8 cellular contexts compared by ENCODE assay signal in the genomic region with DNA sequence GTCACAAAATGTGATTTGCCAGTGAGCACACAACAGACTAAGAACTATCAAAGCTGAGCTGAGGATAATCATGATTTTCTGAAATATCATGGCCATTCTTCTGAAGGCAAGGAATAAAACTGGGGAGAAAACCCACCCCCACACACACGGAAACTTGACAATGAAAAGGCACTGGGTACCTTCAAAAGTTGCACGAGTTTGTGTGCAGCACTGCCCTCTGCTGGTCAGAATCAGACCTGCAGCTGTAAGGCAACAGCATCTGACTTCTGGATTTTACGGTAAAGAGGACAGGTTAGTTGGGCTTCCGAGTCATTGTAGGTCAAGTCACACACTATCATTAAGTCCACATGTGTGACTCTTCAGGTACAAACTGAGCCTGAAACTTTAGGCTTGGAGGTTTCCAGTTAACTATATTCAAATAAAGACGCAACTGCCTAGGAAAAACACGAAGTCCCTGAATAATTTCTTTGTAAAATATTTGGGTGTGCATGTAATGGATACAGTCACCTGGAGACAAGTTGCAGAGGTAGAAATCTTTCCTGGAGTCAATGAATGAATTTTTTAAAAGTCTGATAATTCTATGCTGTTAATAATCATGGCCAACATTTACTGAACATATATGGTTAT.
DNase-seq lines count a peak whose midpoint lies in the region; ATAC-seq, FAIRE-seq and TF ChIP-seq lines count a peak whose summit lies in the region.

No MANE protein-coding gene starts in this region.

- H3K18ac ChIP-seq in H1 (ENCODE audit: extremely low read depth, low read length): no peak overlapping the region
- no peak overlapping the region for H3K18ac ChIP-seq in mesendoderm (ENCODE audit: low read length)

- no peak overlapping the region for H2BK120ac ChIP-seq in H1 (replicated peaks; ENCODE audit: low read depth, low read length)
- H2BK120ac ChIP-seq in mesendoderm (ENCODE audit: low read depth, low read length): no peak overlapping the region

- no peak overlapping the region for H2BK20ac ChIP-seq in H1 (ENCODE audit: low read length)

- peak; percentile 82 to 87 for TF ChIP-seq RAD21 in H1 (IDR thresholded peaks at IDR 0.05 in 1 of 2, conservative IDR thresholded peaks at IDR 0.05 in 1 of 2; ENCODE audit: low read depth in 2 of 2, low read length in 2 of 2)

- no peak overlapping the region for H3K4me2 ChIP-seq in H1 (ENCODE audit: insufficient read depth in 1 of 2, low read depth in 2 of 2, low read length in 2 of 2)
- no peak overlapping the region for H3K4me2 ChIP-seq in mesendoderm (ENCODE audit: low read length)

- H3K79me1 ChIP-seq in H1 (ENCODE audit: low read depth, low read length): no peaks in the 10 kb centered on the region
- H3K79me1 ChIP-seq in mesendoderm (ENCODE audit: low read length): no peaks in the 10 kb centered on the region

- H3K56ac ChIP-seq in H1 (replicated peaks; ENCODE audit: insufficient read length, low read depth, low read length) (no peak overlapping the region), mesendoderm (ENCODE audit: low read length) (no peak overlapping the region)

- no peak for TF ChIP-seq EP300 in H1 (IDR thresholded peaks at IDR 0.05; ENCODE audit: borderline replicate concordance in 1 of 2, low read depth in 2 of 2, low read length in 2 of 2)

- H3K23ac ChIP-seq in H1 (ENCODE audit: insufficient read length) (no peak overlapping the region), mesendoderm (ENCODE audit: low read length) (no peak overlapping the region)

- H3K79me2 ChIP-seq in H1 (ENCODE audit: control insufficient read depth in 1 of 2, insufficient read depth in 2 of 2, low read length in 2 of 2): no peaks in the 10 kb centered on the region
- no peaks in the 10 kb centered on the region for H3K79me2 ChIP-seq in mesendoderm (ENCODE audit: control insufficient read depth, insufficient read depth, low read length)

- no peak overlapping the region for H2BK15ac ChIP-seq in H1 (ENCODE audit: low read length)
- no peak overlapping the region for H2BK15ac ChIP-seq in mesendoderm (replicated peaks; ENCODE audit: low read depth)

- no peaks in the 10 kb centered on the region for H4K20me1 ChIP-seq in H1 (replicated peaks in 1 of 2; ENCODE audit: control insufficient read depth in 1 of 2, insufficient read depth in 2 of 2, low read length in 2 of 2)

- no peaks in the 10 kb centered on the region for H3K9me3 ChIP-seq in H1 (ENCODE audit: insufficient read depth in 2 of 2, low read depth in 1 of 2, low read length in 1 of 2)

- no peak overlapping the region for H2AK5ac ChIP-seq in H1 (ENCODE audit: low read depth, low read length)
- no peak overlapping the region for H2AK5ac ChIP-seq in mesendoderm (ENCODE audit: low read length)

- H4K8ac ChIP-seq in H1 (ENCODE audit: extremely low read depth, insufficient read depth, low read length): no peak overlapping the region
- no peak overlapping the region for H4K8ac ChIP-seq in mesendoderm (ENCODE audit: low read depth, low read length)

- H3K9ac ChIP-seq in H1 (replicated peaks in 1 of 4; ENCODE audit: extremely low read depth in 1 of 4, low read depth in 3 of 4, low read length in 3 of 4) (no peak overlapping the region), mesendoderm (ENCODE audit: low read length) (no peak overlapping the region)

- FAIRE-seq in H1 (lab: Jason Lieb, UNC): peak; percentile 98

- H2AFZ ChIP-seq in H1 (ENCODE audit: low read length): no peak overlapping the region

- no peak overlapping the region for H3K4me3 ChIP-seq in AG10803 (ENCODE audit: low read length)
- H3K4me3 ChIP-seq in H1 (ENCODE audit: extremely low read depth in 1 of 4, insufficient read depth in 2 of 4, low read depth in 3 of 4, low read length in 4 of 4): no peak overlapping the region
- H3K4me3 ChIP-seq in mesendoderm (ENCODE audit: low read length): no peak overlapping the region

- H3K4me1 ChIP-seq in H1 (replicated peaks in 1 of 4; ENCODE audit: control insufficient read depth in 3 of 4, insufficient read depth in 4 of 4, low read length in 3 of 4) (no peaks in the 10 kb centered on the region), mesendoderm (ENCODE audit: control insufficient read depth, low read depth, low read length) (no peaks in the 10 kb centered on the region)

- POLR2A ChIA-PET in H1 (lab: Charles Lee; ENCODE audit: partially characterized antibody): no interaction called here

- H3K4ac ChIP-seq in H1 (replicated peaks; ENCODE audit: insufficient read length, low read depth, low read length) (no peak overlapping the region), mesendoderm (ENCODE audit: low read depth, low read length) (no peak overlapping the region)

- no peak overlapping the region for H2BK12ac ChIP-seq in H1 (ENCODE audit: low read depth, low read length)

- no peaks in the 10 kb centered on the region for H3K23me2 ChIP-seq in H1 (ENCODE audit: low read depth, low read length)

- H4K91ac ChIP-seq in H1 (replicated peaks; ENCODE audit: insufficient read length, low read length): no peak overlapping the region

- no peak overlapping the region for H3K14ac ChIP-seq in H1 (ENCODE audit: insufficient read length)

- CTCF ChIA-PET in H1 (lab: Charles Lee; ENCODE audit: partially characterized antibody): interaction anchor here (0.6 to 3.8 kb wide), 20 partner anchors 8 to 926 kb away, joined by 3 to 25 read pairs (median 4); no protein-coding TSS in a partner anchor

- TF ChIP-seq CTCF in AG10803 (conservative IDR thresholded peaks at IDR 0.05; ENCODE audit: low read length): peak; percentile 98
- TF ChIP-seq CTCF in H1 (IDR thresholded peaks at IDR 0.05; ENCODE audit: control extremely low read depth in 1 of 3, insufficient read depth in 1 of 3, low read depth in 1 of 3, low read length in 3 of 3): peak; percentile 81 to 99 (median 83)

- H4K5ac ChIP-seq in H1 (ENCODE audit: insufficient read length, low read depth, low read length): no peak overlapping the region
- no peak overlapping the region for H4K5ac ChIP-seq in mesendoderm (ENCODE audit: low read length)

- TF ChIP-seq POLR2A in H1 (IDR thresholded peaks at IDR 0.05; ENCODE audit: control extremely low read depth in 1 of 2, low read depth in 2 of 2, low read length in 2 of 2): no peak

- peak; percentile 37 for DNase-seq in AG10803 (ENCODE audit: low read depth)
- DNase-seq in GM19240 (ENCODE audit: insufficient read length, low spot score): peak; percentile 31
- peak; percentile 65 for DNase-seq in NCI-H748 (lab: John Stamatoyannopoulos, UW; ENCODE audit: unreplicated experiment)
- DNase-seq in activated CD8-positive, alpha-beta memory T cell treated with anti-CD3 and anti-CD28 coated beads for 1 hour (ENCODE audit: extremely low read depth in 1 of 2, low read depth in 1 of 2): peak; percentile 33 to 67
- peak; percentile 41 to 94 for DNase-seq in H1 (ENCODE audit: low read depth in 1 of 2, low spot score in 2 of 2)
- DNase-seq in mesendoderm: peak; percentile 71
- peak; percentile 51 to 60 for DNase-seq in stimulated activated CD8-positive, alpha-beta memory T cell treated with anti-CD3 and anti-CD28 coated beads, Interleukin-2, amount 100 ng/mL, for 1 hour (ENCODE audit: low read depth in 2 of 2)

- H3K36me3 ChIP-seq in H1 (ENCODE audit: control insufficient read depth in 2 of 4, insufficient read depth in 4 of 4, low read length in 3 of 4) (no peaks in the 10 kb centered on the region), mesendoderm (ENCODE audit: control insufficient read depth, insufficient read depth, low read length) (no peaks in the 10 kb centered on the region)

- ATAC-seq in GM21423 (IDR thresholded peaks at IDR 0.05; ENCODE audit: unreplicated experiment): no peak

- H3K27ac ChIP-seq in H1 (ENCODE audit: low read depth, low read length) (no peak overlapping the region), mesendoderm (ENCODE audit: low read depth, low read length) (no peak overlapping the region)

- H3K27me3 ChIP-seq in H1 (replicated peaks in 1 of 4; ENCODE audit: control insufficient read depth in 3 of 4, extremely low read depth in 1 of 4, insufficient read depth in 3 of 4, low read length in 3 of 4): no peaks in the 10 kb centered on the region
- H3K27me3 ChIP-seq in mesendoderm (ENCODE audit: insufficient read depth, low read length, poor library complexity): no peaks in the 10 kb centered on the region

- no peak overlapping the region for H2BK5ac ChIP-seq in H1 (ENCODE audit: low read depth, low read length)
- H2BK5ac ChIP-seq in mesendoderm (ENCODE audit: low read length): no peak overlapping the region

- 69% methylated on average over 5 of the region's 6 CpGs; no CpG with 5 or more reads in 1 of the 2 experiments for WGBS in H1 (ENCODE audit: extremely low coverage in 1 of 2, insufficient coverage in 1 of 2, insufficient read length in 1 of 2, insufficient replicate concordance in 2 of 2, low coverage in 1 of 2, low lambda C conversion rate in 2 of 2, missing lambda C conversion rate in 1 of 2), 2 experiments
- no CpG with 5 or more reads among the region's 6 CpGs for WGBS in mesendoderm (ENCODE audit: extremely low coverage, insufficient coverage, low lambda C conversion rate)

TF ChIP-seq in H1, 55 proteins besides CTCF, POLR2A, EP300 and RAD21 (continues in another document):
- TF ChIP-seq KDM1A (IDR thresholded peaks at IDR 0.05; ENCODE audit: borderline replicate concordance, low read length): no peak
